Comparison of ENCODE assay signal across 1 cellular context in the genomic region with DNA sequence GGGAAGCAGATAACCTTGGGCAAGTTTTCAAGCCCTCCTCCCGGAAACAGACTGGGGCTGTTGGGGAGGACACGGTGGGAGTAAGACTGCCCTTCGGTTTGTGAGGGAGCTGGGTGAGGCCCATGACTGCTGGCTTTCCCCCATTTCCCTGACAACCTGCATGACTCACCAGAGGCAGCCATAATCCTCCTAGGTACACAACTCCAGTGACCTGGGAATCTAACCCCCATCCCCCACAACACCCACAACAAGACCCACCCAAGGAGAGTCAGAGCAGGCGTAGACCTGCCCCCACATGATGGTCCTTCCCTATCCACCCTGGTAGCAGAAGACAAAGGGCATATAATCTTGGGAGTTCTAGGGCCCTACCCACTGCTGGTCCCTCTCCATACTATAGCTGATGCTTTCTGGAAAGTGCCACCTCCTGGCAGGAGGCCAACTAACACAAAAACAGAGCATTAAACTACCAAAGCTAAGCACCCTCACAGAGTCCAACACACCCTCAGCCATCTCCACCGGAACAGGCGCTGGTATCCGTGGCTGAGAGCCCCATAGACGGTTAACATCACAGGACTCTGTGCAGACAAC.
TF ChIP-seq lines count a peak whose summit lies in the region.

No MANE protein-coding gene starts in this region.

TF ChIP-seq in HepG2, 621 proteins besides CTCF, POLR2A, EP300 and RAD21 (continues in another document):
- 0 out of 2 replicates have a peak, but pooled peaks have one; percentile 11 for TF ChIP-seq POGZ (CRISPR knock-in tag; IDR thresholded peaks at IDR 0.05)
- no peak for TF ChIP-seq HDAC1 (CRISPR knock-in tag; IDR thresholded peaks at IDR 0.05)
- TF ChIP-seq, protein P1, sequence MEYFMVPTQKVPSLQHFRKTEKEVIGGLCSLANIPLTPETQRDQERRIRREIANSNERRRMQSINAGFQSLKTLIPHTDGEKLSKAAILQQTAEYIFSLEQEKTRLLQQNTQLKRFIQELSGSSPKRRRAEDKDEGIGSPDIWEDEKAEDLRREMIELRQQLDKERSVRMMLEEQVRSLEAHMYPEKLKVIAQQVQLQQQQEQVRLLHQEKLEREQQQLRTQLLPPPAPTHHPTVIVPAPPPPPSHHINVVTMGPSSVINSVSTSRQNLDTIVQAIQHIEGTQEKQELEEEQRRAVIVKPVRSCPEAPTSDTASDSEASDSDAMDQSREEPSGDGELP (IDR thresholded peaks at IDR 0.05; ENCODE audit: borderline replicate concordance, low read depth): no peak
- TF ChIP-seq ZNF670 (CRISPR knock-in tag; IDR thresholded peaks at IDR 0.05; ENCODE audit: borderline replicate concordance): no peak
- 0 out of 2 replicates have a peak, but pooled peaks have one; percentile 14 for TF ChIP-seq RARA (CRISPR knock-in tag; IDR thresholded peaks at IDR 0.05)
- no peak for TF ChIP-seq TCF7 (IDR thresholded peaks at IDR 0.05; ENCODE audit: low read depth)
- TF ChIP-seq, protein P2, sequence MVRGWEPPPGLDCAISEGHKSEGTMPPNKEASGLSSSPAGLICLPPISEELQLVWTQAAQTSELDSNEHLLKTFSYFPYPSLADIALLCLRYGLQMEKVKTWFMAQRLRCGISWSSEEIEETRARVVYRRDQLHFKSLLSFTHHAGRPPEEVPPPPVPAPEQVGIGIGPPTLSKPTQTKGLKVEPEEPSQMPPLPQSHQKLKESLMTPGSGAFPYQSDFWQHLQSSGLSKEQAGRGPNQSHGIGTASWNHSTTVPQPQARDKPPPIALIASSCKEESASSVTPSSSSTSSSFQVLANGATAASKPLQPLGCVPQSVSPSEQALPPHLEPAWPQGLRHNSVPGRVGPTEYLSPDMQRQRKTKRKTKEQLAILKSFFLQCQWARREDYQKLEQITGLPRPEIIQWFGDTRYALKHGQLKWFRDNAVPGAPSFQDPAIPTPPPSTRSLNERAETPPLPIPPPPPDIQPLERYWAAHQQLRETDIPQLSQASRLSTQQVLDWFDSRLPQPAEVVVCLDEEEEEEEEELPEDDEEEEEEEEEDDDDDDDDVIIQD (CRISPR knock-in tag; IDR thresholded peaks at IDR 0.05; ENCODE audit: low read depth): peak; percentile 14; the same call in 1 of the 2 replicates
- no peak for TF ChIP-seq FOXK1 (CRISPR knock-in tag; IDR thresholded peaks at IDR 0.05; ENCODE audit: borderline replicate concordance, low read depth)
- TF ChIP-seq GATAD2A (CRISPR knock-in tag; IDR thresholded peaks at IDR 0.05): no peak
- TF ChIP-seq, protein P3, sequence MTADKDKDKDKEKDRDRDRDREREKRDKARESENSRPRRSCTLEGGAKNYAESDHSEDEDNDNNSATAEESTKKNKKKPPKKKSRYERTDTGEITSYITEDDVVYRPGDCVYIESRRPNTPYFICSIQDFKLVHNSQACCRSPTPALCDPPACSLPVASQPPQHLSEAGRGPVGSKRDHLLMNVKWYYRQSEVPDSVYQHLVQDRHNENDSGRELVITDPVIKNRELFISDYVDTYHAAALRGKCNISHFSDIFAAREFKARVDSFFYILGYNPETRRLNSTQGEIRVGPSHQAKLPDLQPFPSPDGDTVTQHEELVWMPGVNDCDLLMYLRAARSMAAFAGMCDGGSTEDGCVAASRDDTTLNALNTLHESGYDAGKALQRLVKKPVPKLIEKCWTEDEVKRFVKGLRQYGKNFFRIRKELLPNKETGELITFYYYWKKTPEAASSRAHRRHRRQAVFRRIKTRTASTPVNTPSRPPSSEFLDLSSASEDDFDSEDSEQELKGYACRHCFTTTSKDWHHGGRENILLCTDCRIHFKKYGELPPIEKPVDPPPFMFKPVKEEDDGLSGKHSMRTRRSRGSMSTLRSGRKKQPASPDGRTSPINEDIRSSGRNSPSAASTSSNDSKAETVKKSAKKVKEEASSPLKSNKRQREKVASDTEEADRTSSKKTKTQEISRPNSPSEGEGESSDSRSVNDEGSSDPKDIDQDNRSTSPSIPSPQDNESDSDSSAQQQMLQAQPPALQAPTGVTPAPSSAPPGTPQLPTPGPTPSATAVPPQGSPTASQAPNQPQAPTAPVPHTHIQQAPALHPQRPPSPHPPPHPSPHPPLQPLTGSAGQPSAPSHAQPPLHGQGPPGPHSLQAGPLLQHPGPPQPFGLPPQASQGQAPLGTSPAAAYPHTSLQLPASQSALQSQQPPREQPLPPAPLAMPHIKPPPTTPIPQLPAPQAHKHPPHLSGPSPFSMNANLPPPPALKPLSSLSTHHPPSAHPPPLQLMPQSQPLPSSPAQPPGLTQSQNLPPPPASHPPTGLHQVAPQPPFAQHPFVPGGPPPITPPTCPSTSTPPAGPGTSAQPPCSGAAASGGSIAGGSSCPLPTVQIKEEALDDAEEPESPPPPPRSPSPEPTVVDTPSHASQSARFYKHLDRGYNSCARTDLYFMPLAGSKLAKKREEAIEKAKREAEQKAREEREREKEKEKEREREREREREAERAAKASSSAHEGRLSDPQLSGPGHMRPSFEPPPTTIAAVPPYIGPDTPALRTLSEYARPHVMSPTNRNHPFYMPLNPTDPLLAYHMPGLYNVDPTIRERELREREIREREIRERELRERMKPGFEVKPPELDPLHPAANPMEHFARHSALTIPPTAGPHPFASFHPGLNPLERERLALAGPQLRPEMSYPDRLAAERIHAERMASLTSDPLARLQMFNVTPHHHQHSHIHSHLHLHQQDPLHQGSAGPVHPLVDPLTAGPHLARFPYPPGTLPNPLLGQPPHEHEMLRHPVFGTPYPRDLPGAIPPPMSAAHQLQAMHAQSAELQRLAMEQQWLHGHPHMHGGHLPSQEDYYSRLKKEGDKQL (CRISPR knock-in tag; IDR thresholded peaks at IDR 0.05; ENCODE audit: low read depth): no peak
- TF ChIP-seq KDM1A (CRISPR knock-in tag; IDR thresholded peaks at IDR 0.05): no peak
- TF ChIP-seq, protein P4, sequence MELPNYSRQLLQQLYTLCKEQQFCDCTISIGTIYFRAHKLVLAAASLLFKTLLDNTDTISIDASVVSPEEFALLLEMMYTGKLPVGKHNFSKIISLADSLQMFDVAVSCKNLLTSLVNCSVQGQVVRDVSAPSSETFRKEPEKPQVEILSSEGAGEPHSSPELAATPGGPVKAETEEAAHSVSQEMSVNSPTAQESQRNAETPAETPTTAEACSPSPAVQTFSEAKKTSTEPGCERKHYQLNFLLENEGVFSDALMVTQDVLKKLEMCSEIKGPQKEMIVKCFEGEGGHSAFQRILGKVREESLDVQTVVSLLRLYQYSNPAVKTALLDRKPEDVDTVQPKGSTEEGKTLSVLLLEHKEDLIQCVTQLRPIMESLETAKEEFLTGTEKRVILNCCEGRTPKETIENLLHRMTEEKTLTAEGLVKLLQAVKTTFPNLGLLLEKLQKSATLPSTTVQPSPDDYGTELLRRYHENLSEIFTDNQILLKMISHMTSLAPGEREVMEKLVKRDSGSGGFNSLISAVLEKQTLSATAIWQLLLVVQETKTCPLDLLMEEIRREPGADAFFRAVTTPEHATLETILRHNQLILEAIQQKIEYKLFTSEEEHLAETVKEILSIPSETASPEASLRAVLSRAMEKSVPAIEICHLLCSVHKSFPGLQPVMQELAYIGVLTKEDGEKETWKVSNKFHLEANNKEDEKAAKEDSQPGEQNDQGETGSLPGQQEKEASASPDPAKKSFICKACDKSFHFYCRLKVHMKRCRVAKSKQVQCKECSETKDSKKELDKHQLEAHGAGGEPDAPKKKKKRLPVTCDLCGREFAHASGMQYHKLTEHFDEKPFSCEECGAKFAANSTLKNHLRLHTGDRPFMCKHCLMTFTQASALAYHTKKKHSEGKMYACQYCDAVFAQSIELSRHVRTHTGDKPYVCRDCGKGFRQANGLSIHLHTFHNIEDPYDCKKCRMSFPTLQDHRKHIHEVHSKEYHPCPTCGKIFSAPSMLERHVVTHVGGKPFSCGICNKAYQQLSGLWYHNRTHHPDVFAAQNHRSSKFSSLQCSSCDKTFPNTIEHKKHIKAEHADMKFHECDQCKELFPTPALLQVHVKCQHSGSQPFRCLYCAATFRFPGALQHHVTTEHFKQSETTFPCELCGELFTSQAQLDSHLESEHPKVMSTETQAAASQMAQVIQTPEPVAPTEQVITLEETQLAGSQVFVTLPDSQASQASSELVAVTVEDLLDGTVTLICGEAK (IDR thresholded peaks at IDR 0.05): no peak
- TF ChIP-seq, protein P4 (CRISPR knock-in tag; IDR thresholded peaks at IDR 0.05): no peak
- TF ChIP-seq ZNF644 (CRISPR knock-in tag; IDR thresholded peaks at IDR 0.05; ENCODE audit: low read depth): 0 out of 2 replicates have a peak, but pooled peaks have one; percentile 17
- TF ChIP-seq ELF3 (CRISPR knock-in tag; IDR thresholded peaks at IDR 0.05): 0 out of 2 replicates have a peak, but pooled peaks have one; percentile 6
- peak; percentile 21; the same call in 1 of the 2 replicates for TF ChIP-seq PITX1 (CRISPR knock-in tag; IDR thresholded peaks at IDR 0.05)
- TF ChIP-seq YY1 (IDR thresholded peaks at IDR 0.05; ENCODE audit: insufficient read depth, insufficient replicate concordance, low read depth, low read length): peak; percentile 28
- TF ChIP-seq ZBTB21 (CRISPR knock-in tag; IDR thresholded peaks at IDR 0.05): no peak
- TF ChIP-seq ERF (CRISPR knock-in tag; IDR thresholded peaks at IDR 0.05): no peak
- no peak for TF ChIP-seq ZEB1 (IDR thresholded peaks at IDR 0.05; ENCODE audit: insufficient replicate concordance, low read depth)
- no peak for TF ChIP-seq MTF2 (CRISPR knock-in tag; IDR thresholded peaks at IDR 0.05; ENCODE audit: borderline replicate concordance)
- no peak for TF ChIP-seq NFIB (CRISPR knock-in tag; IDR thresholded peaks at IDR 0.05; ENCODE audit: borderline replicate concordance)
- TF ChIP-seq FOSL2 (CRISPR knock-in tag; IDR thresholded peaks at IDR 0.05): peak; percentile 88
- TF ChIP-seq ZNF792 (CRISPR knock-in tag; IDR thresholded peaks at IDR 0.05): no peak
- no peak for TF ChIP-seq ZNF709 (CRISPR knock-in tag; IDR thresholded peaks at IDR 0.05)
- TF ChIP-seq, protein P5, sequence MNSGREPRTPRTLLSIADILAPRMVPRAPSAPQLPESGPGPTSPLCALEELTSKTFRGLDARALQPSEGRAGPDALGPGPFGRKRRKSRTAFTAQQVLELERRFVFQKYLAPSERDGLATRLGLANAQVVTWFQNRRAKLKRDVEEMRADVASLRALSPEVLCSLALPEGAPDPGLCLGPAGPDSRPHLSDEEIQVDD (CRISPR knock-in tag; IDR thresholded peaks at IDR 0.05; ENCODE audit: borderline replicate concordance): no peak
- no peak for TF ChIP-seq ZNF24 (IDR thresholded peaks at IDR 0.05)
- TF ChIP-seq, protein P6, sequence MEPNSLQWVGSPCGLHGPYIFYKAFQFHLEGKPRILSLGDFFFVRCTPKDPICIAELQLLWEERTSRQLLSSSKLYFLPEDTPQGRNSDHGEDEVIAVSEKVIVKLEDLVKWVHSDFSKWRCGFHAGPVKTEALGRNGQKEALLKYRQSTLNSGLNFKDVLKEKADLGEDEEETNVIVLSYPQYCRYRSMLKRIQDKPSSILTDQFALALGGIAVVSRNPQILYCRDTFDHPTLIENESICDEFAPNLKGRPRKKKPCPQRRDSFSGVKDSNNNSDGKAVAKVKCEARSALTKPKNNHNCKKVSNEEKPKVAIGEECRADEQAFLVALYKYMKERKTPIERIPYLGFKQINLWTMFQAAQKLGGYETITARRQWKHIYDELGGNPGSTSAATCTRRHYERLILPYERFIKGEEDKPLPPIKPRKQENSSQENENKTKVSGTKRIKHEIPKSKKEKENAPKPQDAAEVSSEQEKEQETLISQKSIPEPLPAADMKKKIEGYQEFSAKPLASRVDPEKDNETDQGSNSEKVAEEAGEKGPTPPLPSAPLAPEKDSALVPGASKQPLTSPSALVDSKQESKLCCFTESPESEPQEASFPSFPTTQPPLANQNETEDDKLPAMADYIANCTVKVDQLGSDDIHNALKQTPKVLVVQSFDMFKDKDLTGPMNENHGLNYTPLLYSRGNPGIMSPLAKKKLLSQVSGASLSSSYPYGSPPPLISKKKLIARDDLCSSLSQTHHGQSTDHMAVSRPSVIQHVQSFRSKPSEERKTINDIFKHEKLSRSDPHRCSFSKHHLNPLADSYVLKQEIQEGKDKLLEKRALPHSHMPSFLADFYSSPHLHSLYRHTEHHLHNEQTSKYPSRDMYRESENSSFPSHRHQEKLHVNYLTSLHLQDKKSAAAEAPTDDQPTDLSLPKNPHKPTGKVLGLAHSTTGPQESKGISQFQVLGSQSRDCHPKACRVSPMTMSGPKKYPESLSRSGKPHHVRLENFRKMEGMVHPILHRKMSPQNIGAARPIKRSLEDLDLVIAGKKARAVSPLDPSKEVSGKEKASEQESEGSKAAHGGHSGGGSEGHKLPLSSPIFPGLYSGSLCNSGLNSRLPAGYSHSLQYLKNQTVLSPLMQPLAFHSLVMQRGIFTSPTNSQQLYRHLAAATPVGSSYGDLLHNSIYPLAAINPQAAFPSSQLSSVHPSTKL (CRISPR knock-in tag; IDR thresholded peaks at IDR 0.05): 0 out of 2 replicates have a peak, but pooled peaks have one; percentile 25
- no peak for TF ChIP-seq JDP2 (CRISPR knock-in tag; IDR thresholded peaks at IDR 0.05; ENCODE audit: borderline replicate concordance)
- no peak for TF ChIP-seq SOX5 (CRISPR knock-in tag; IDR thresholded peaks at IDR 0.05; ENCODE audit: borderline replicate concordance)
- TF ChIP-seq, protein P7, sequence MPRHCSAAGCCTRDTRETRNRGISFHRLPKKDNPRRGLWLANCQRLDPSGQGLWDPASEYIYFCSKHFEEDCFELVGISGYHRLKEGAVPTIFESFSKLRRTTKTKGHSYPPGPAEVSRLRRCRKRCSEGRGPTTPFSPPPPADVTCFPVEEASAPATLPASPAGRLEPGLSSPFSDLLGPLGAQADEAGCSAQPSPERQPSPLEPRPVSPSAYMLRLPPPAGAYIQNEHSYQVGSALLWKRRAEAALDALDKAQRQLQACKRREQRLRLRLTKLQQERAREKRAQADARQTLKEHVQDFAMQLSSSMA (CRISPR knock-in tag; IDR thresholded peaks at IDR 0.05): no peak
- TF ChIP-seq RBFOX2 (IDR thresholded peaks at IDR 0.05; ENCODE audit: low read depth, low read length): no peak
- TF ChIP-seq RXRA (CRISPR knock-in tag; IDR thresholded peaks at IDR 0.05): 0 out of 2 replicates have a peak, but pooled peaks have one; percentile 14
